Comparison of ENCODE assay signal across 8 cellular contexts in the genomic region with DNA sequence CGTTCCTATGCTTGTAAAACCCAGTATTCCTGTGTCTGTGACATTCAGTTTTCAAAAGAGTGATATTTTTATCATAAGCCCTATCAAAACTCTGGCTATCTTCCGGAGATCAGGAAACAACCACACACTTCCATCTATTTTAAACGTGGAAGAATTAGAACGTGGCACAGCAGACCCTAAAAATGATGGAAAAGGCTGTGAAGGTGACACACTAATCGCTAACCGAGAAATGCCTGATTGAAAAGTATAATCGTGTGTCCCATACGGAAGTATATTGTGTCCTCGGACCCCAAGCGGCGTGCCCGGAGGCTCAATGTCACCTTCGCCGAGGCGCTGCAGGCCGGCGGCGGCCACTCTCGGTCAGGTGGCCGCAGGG. TPM values are rescaled to one million over a fixed set of nuclear protein-coding genes. Genes with fewer than 3 reads are reported as not detected.
DNase-seq lines count a peak whose midpoint lies in the region; ATAC-seq, FAIRE-seq and TF ChIP-seq lines count a peak whose summit lies in the region.

No MANE protein-coding gene starts in this region.

- peaks cover 57% of the 10 kb centered on the region for H3K79me2 ChIP-seq in K562 (ENCODE audit: control insufficient read depth, insufficient read depth, low read length)

- POLR2A ChIA-PET in CD8-positive, alpha-beta memory T cell (lab: Charles Lee), result interaction anchor here (1.0 to 1.2 kb wide), 4 partner anchors 20 to 150 kb away, joined by 3 to 8 read pairs (median 6); a partner anchor contains a TSS
- POLR2A ChIA-PET in K562 (lab: Yijun Ruan, JAX), result interaction anchor here (0.5 to 1.2 kb wide), 4 partner anchors 30 to 180 kb away, joined by 3 to 4 read pairs (median 3); a partner anchor contains a TSS

- no peaks in the 10 kb centered on the region for H3K9me3 ChIP-seq in CD8-positive, alpha-beta memory T cell (ENCODE audit: low read length)
- H3K9me3 ChIP-seq in K562 (replicated peaks; ENCODE audit: control insufficient read depth, insufficient read depth, low read depth, low read length) (no peaks in the 10 kb centered on the region), right lobe of liver (no peaks in the 10 kb centered on the region)

- H3K9ac ChIP-seq in K562 (ENCODE audit: insufficient read depth in 1 of 2, low read depth in 2 of 2, low read length in 2 of 2), result peak overlapping the region; percentile 97 to 98

- peak overlapping the region; percentile 87 for H2AFZ ChIP-seq in K562 (ENCODE audit: low read depth, low read length)

- H3K9me1 ChIP-seq in K562 (ENCODE audit: control insufficient read depth, insufficient read depth, low read length), result no peaks in the 10 kb centered on the region

- H4K20me1 ChIP-seq in K562 (replicated peaks; ENCODE audit: control insufficient read depth, insufficient read depth, low read length), result peaks cover 9% of the 10 kb centered on the region

- peak overlapping the region; percentile 86 for H3K27ac ChIP-seq in CD8-positive, alpha-beta memory T cell (ENCODE audit: low read depth, low read length)
- peak overlapping the region; percentile 98 for H3K27ac ChIP-seq in K562 (ENCODE audit: extremely low read depth, low read depth, low read length)
- peak overlapping the region; percentile 84 to 95 (median 95) for H3K27ac ChIP-seq in right lobe of liver

- TF ChIP-seq EP300 in K562 (IDR thresholded peaks at IDR 0.05; ENCODE audit: low read length), result no peak

- H3K9me3 Mint-ChIP-seq in CD8-positive, alpha-beta memory T cell, result no peaks in the 10 kb centered on the region
- no peaks in the 10 kb centered on the region for H3K9me3 Mint-ChIP-seq in type B pancreatic cell

- H3K4me3 Mint-ChIP-seq in CD8-positive, alpha-beta memory T cell, result peak overlapping the region; percentile 91 to 98 (median 94)
- peak overlapping the region; percentile 97 for H3K4me3 Mint-ChIP-seq in type B pancreatic cell

- CTCF ChIA-PET in CD8-positive, alpha-beta memory T cell (lab: Charles Lee), result interaction anchor here (0.9 to 1.5 kb wide), 5 partner anchors 13 to 166 kb away, joined by 3 to 8 read pairs (median 4); no protein-coding TSS in a partner anchor
- CTCF ChIA-PET in K562 (lab: Yijun Ruan, JAX; ENCODE audit: low intra/inter-chr PET ratio), result no interaction called here

- no peak for TF ChIP-seq RAD21 in K562 (CRISPR knock-in tag; conservative IDR thresholded peaks at IDR 0.05 in 1 of 2, IDR thresholded peaks at IDR 0.05 in 1 of 2)

- H3K27me3 Mint-ChIP-seq in CD8-positive, alpha-beta memory T cell, result peaks cover 0 to 3% of the 10 kb centered on the region in 2 donors
- H3K27me3 Mint-ChIP-seq in type B pancreatic cell, result no peaks in the 10 kb centered on the region

- peaks cover 23% of the 10 kb centered on the region for H3K4me1 ChIP-seq in CD8-positive, alpha-beta memory T cell (ENCODE audit: insufficient read depth, low read length)
- peaks cover 19 to 29% of the 10 kb centered on the region in 2 experiments for H3K4me1 ChIP-seq in K562 (replicated peaks in 1 of 2; ENCODE audit: control insufficient read depth in 2 of 2, insufficient read depth in 2 of 2, low read length in 2 of 2)
- peaks cover 0 to 30% (median 10%) of the 10 kb centered on the region in 4 donors for H3K4me1 ChIP-seq in right lobe of liver

- peak overlapping the region; percentile 67 for H3K4me3 ChIP-seq in CD8-positive, alpha-beta memory T cell (ENCODE audit: low read length)
- H3K4me3 ChIP-seq in K562 (peak overlapping the region; percentile 99), right lobe of liver (peak overlapping the region; percentile 81 to 99 (median 99))

- H3K36me3 Mint-ChIP-seq in CD8-positive, alpha-beta memory T cell, result peaks cover 0 to 6% (median 0%) of the 10 kb centered on the region in 3 donors
- peaks cover 7% of the 10 kb centered on the region for H3K36me3 Mint-ChIP-seq in type B pancreatic cell

- ATAC-seq in K562, result peak; percentile 74
- ATAC-seq in right lobe of liver, result no peak
- no peak for ATAC-seq in HG02938 (IDR thresholded peaks at IDR 0.05; ENCODE audit: unreplicated experiment)
- ATAC-seq in HG02981 (IDR thresholded peaks at IDR 0.05; ENCODE audit: unreplicated experiment), result no peak

- TF ChIP-seq CTCF in K562 (IDR thresholded peaks at IDR 0.05 in 2 of 3, conservative IDR thresholded peaks at IDR 0.05 in 1 of 3; ENCODE audit: insufficient read depth in 2 of 3, low read depth in 1 of 3, low read length in 3 of 3) (no peak), right lobe of liver (IDR thresholded peaks at IDR 0.05) (no peak), type B pancreatic cell (conservative IDR thresholded peaks at IDR 0.05) (no peak)

- in situ Hi-C loops in K562 (cut with MboI), result no loop called here

- no peak for DNase-seq in CD8-positive, alpha-beta memory T cell
- DNase-seq in KG1 (lab: John Stamatoyannopoulos, UW) (peak; percentile 63), K562 (ENCODE audit: extremely low read depth in 1 of 4, low spot score in 3 of 4) (no peak), right lobe of liver (no peak), type B pancreatic cell (ENCODE audit: extremely low spot score, unreplicated experiment) (no peak), globus pallidus (ENCODE audit: low spot score) (no peak)

- no TSS peak for BruUV-seq in K562 (replicated peaks; lab: Mats Ljungman, UMichigan)

- H3K36me3 ChIP-seq in CD8-positive, alpha-beta memory T cell (ENCODE audit: insufficient read depth, low read length), result no peaks in the 10 kb centered on the region
- H3K36me3 ChIP-seq in K562 (ENCODE audit: control insufficient read depth, insufficient read depth, low read length) (peaks cover 40% of the 10 kb centered on the region; the same call in 2 of the 3 replicates), right lobe of liver (no peaks in the 10 kb centered on the region)

- peaks cover 28 to 43% (median 37%) of the 10 kb centered on the region in 3 donors for H3K4me1 Mint-ChIP-seq in CD8-positive, alpha-beta memory T cell
- H3K4me1 Mint-ChIP-seq in type B pancreatic cell (ENCODE audit: unreplicated experiment), result peaks cover 10% of the 10 kb centered on the region

- no peak for TF ChIP-seq POLR2A in K562 (conservative IDR thresholded peaks at IDR 0.05)
- no peak for TF ChIP-seq POLR2A in right lobe of liver (IDR thresholded peaks at IDR 0.05)

- FAIRE-seq in K562 (lab: Jason Lieb, UNC), result peak; percentile 60

- 0% methylated on average over 20 of the region's 20 CpGs for WGBS in K562 (ENCODE audit: insufficient coverage, low coverage, missing lambda C conversion rate)
- WGBS in right lobe of liver (ENCODE audit: insufficient coverage, low coverage, low lambda C conversion rate, missing lambda C conversion rate), result 3% methylated on average over 15 of the region's 20 CpGs

- no peaks in the 10 kb centered on the region for H3K27me3 ChIP-seq in CD8-positive, alpha-beta memory T cell (ENCODE audit: insufficient read depth, low read length, poor library complexity, severe bottlenecking)
- H3K27me3 ChIP-seq in K562 (ENCODE audit: control insufficient read depth in 2 of 2, insufficient read depth in 2 of 2, low read length in 2 of 2), result no peaks in the 10 kb centered on the region
- H3K27me3 ChIP-seq in right lobe of liver, result no peaks in the 10 kb centered on the region

- peak overlapping the region; percentile 46 to 91 (median 83) for H3K27ac Mint-ChIP-seq in CD8-positive, alpha-beta memory T cell
- peak overlapping the region; percentile 90 for H3K27ac Mint-ChIP-seq in type B pancreatic cell

- intact Hi-C loops in K562 (cut with micrococcal nuclease), result no loop called here
- intact Hi-C loops in right lobe of liver (cut with DNase I), result no loop called here

- H3K4me2 ChIP-seq in K562 (ENCODE audit: insufficient read depth, low read length), result peak overlapping the region; percentile 87

RNA-seq across cellular contexts. Expression of a gene that starts 0.7 kb away (rescaled TPM):
- total RNA-seq in CD8-positive, alpha-beta memory T cell, result 100 to 1,000 TPM; 326 to 362 TPM
- 351 TPM for polyA plus RNA-seq in CD8-positive, alpha-beta memory T cell
- total RNA-seq in K562 (2011; cell fraction: chromatin; rRNA removed; ENCODE audit: low replicate concordance), result 32.1 and 48.6 TPM in 2 replicates
- 31.2 and 36.9 TPM in 2 replicates for total RNA-seq in K562 (2011; cell fraction: nucleolus; rRNA removed)
- total RNA-seq in K562 (2011; cell fraction: nucleoplasm; rRNA removed), result 54.6 and 80.4 TPM in 2 replicates
- total RNA-seq in K562 (2014; rRNA removed) (182 and 196 TPM in 2 replicates), K562 (2014; rRNA removed; fragmentation: Illumina TruSeq; extraction: Trizol) (427 and 480 TPM in 2 replicates), K562 (2015; rRNA removed; fragmentation: Illumina TruSeq; extraction: Trizol) (371 and 389 TPM in 2 replicates), K562 (2021) (476 and 490 TPM in 2 replicates), right lobe of liver (100 to 1,000 TPM; 130 to 169 (median 141) TPM), type B pancreatic cell (ENCODE audit: low replicate concordance) (248 and 307 TPM in 2 replicates)
- polyA plus RNA-seq in K562 (2011; rRNA removed) (245 and 357 TPM in 2 replicates), K562 (2014; fragmentation: Illumina TruSeq; extraction: Trizol) (553 and 569 TPM in 2 replicates), K562 (2014; fragmentation: Nextera tagmentation; extraction: Ambion mirVana) (100 to 1,000 TPM in 1 of 2 experiments, 10 to 100 TPM in 1; 86.8 to 116 TPM), K562 (2014; rRNA removed) (419 and 568 TPM in 2 replicates)
- polyA plus RNA-seq in K562 (2011; cell fraction: cytosol; rRNA removed), result 349 and 400 TPM in 2 replicates
- polyA plus RNA-seq in K562 (2011; cell fraction: nucleus; rRNA removed), result 157 and 270 TPM in 2 replicates
- polyA plus RNA-seq in K562 (2012), result 668 and 675 TPM in 2 replicates
- polyA minus RNA-seq in K562 (2011; rRNA and poly(A)+ RNA removed), result 90.7 and 143 TPM in 2 replicates
- 143 and 157 TPM in 2 replicates for polyA minus RNA-seq in K562 (2011; cell fraction: cytosol; rRNA and poly(A)+ RNA removed)
- polyA minus RNA-seq in K562 (2011; cell fraction: nucleus; rRNA and poly(A)+ RNA removed), result 12.9 and 34.8 TPM in 2 replicates

RNA-seq across cellular contexts. Expression of a gene that starts 19.4 kb away (rescaled TPM):
- total RNA-seq in CD8-positive, alpha-beta memory T cell, result 1 to 10 TPM; 6.1 to 7.4 TPM
- polyA plus RNA-seq in CD8-positive, alpha-beta memory T cell, result 2.5 TPM
- total RNA-seq in K562 (2011; cell fraction: chromatin; rRNA removed; ENCODE audit: low replicate concordance), result 1.1 and 3.4 TPM in 2 replicates
- 4.1 and 5.0 TPM in 2 replicates for total RNA-seq in K562 (2011; cell fraction: nucleolus; rRNA removed)
- 2.4 and 3.1 TPM in 2 replicates for total RNA-seq in K562 (2011; cell fraction: nucleoplasm; rRNA removed)
- 12.3 and 15.4 TPM in 2 replicates for total RNA-seq in K562 (2014; rRNA removed)
- 5.4 and 5.6 TPM in 2 replicates for total RNA-seq in K562 (2014; rRNA removed; fragmentation: Illumina TruSeq; extraction: Trizol)
- 4.7 and 4.9 TPM in 2 replicates for total RNA-seq in K562 (2015; rRNA removed; fragmentation: Illumina TruSeq; extraction: Trizol)
- 11.0 and 12.0 TPM in 2 replicates for total RNA-seq in K562 (2021)
- polyA plus RNA-seq in K562 (2011; rRNA removed), result 1.9 and 4.1 TPM in 2 replicates
- 4.8 and 7.0 TPM in 2 replicates for polyA plus RNA-seq in K562 (2011; cell fraction: cytosol; rRNA removed)
- 2.3 and 3.2 TPM in 2 replicates for polyA plus RNA-seq in K562 (2011; cell fraction: nucleus; rRNA removed)
- polyA plus RNA-seq in K562 (2012), result 4.4 and 9.2 TPM in 2 replicates
- 6.0 and 6.2 TPM in 2 replicates for polyA plus RNA-seq in K562 (2014; fragmentation: Illumina TruSeq; extraction: Trizol)
- polyA plus RNA-seq in K562 (2014; fragmentation: Nextera tagmentation; extraction: Ambion mirVana), result 1 to 10 TPM; 1.1 to 1.3 TPM
- 6.9 and 7.5 TPM in 2 replicates for polyA plus RNA-seq in K562 (2014; rRNA removed)
- polyA minus RNA-seq in K562 (2011; rRNA and poly(A)+ RNA removed), result 1.8 and 2.4 TPM in 2 replicates
- polyA minus RNA-seq in K562 (2011; cell fraction: cytosol; rRNA and poly(A)+ RNA removed), result 2.7 and 5.1 TPM in 2 replicates
- polyA minus RNA-seq in K562 (2011; cell fraction: nucleus; rRNA and poly(A)+ RNA removed), result 2.0 and 4.3 TPM in 2 replicates
- total RNA-seq in right lobe of liver, result 1 to 10 TPM; 1.5 to 8.5 (median 2.4) TPM
- total RNA-seq in type B pancreatic cell (ENCODE audit: low replicate concordance), result 9.9 and 11.3 TPM in 2 replicates

RNA-seq across cellular contexts. Expression of a gene that starts 30.6 kb away (rescaled TPM):
- total RNA-seq in CD8-positive, alpha-beta memory T cell, result 10 to 100 TPM; 45.0 to 47.7 TPM
- 32.3 TPM for polyA plus RNA-seq in CD8-positive, alpha-beta memory T cell
- 89.6 and 158 TPM in 2 replicates for total RNA-seq in K562 (2011; cell fraction: chromatin; rRNA removed; ENCODE audit: low replicate concordance)
- total RNA-seq in K562 (2011; cell fraction: nucleolus; rRNA removed), result 91.7 and 93.2 TPM in 2 replicates
- 102 and 120 TPM in 2 replicates for total RNA-seq in K562 (2011; cell fraction: nucleoplasm; rRNA removed)
- total RNA-seq in K562 (2014; rRNA removed) (26.1 and 27.6 TPM in 2 replicates), K562 (2014; rRNA removed; fragmentation: Illumina TruSeq; extraction: Trizol) (28.2 and 29.4 TPM in 2 replicates), K562 (2015; rRNA removed; fragmentation: Illumina TruSeq; extraction: Trizol) (17.5 and 19.1 TPM in 2 replicates), K562 (2021) (40.3 and 43.0 TPM in 2 replicates), right lobe of liver (10 to 100 TPM; 11.1 to 14.7 (median 13.3) TPM), type B pancreatic cell (ENCODE audit: low replicate concordance) (112 and 117 TPM in 2 replicates)
- polyA plus RNA-seq in K562 (2011; rRNA removed) (50.4 and 58.4 TPM in 2 replicates), K562 (2014; fragmentation: Illumina TruSeq; extraction: Trizol) (29.7 and 35.3 TPM in 2 replicates), K562 (2014; fragmentation: Nextera tagmentation; extraction: Ambion mirVana) (10 to 100 TPM in 1 of 2 experiments, 1 to 10 TPM in 1; 6.8 to 10.2 TPM), K562 (2014; rRNA removed) (47.9 and 50.4 TPM in 2 replicates)
- polyA plus RNA-seq in K562 (2011; cell fraction: cytosol; rRNA removed), result 36.0 and 55.5 TPM in 2 replicates
- polyA plus RNA-seq in K562 (2011; cell fraction: nucleus; rRNA removed), result 288 and 307 TPM in 2 replicates
- 18.3 and 40.2 TPM in 2 replicates for polyA plus RNA-seq in K562 (2012)
- polyA minus RNA-seq in K562 (2011; rRNA and poly(A)+ RNA removed), result 19.0 and 21.3 TPM in 2 replicates
- 7.7 and 8.3 TPM in 2 replicates for polyA minus RNA-seq in K562 (2011; cell fraction: cytosol; rRNA and poly(A)+ RNA removed)
- polyA minus RNA-seq in K562 (2011; cell fraction: nucleus; rRNA and poly(A)+ RNA removed), result 35.0 and 39.9 TPM in 2 replicates

RNA-seq across cellular contexts. Expression of a gene that starts 47.4 kb away (rescaled TPM):
- total RNA-seq in CD8-positive, alpha-beta memory T cell, result 10 to 100 TPM; 40.4 to 43.0 TPM
- 61.1 TPM for polyA plus RNA-seq in CD8-positive, alpha-beta memory T cell
- total RNA-seq in K562 (2011; cell fraction: chromatin; rRNA removed; ENCODE audit: low replicate concordance), result 120 and 254 TPM in 2 replicates
- 166 and 183 TPM in 2 replicates for total RNA-seq in K562 (2011; cell fraction: nucleolus; rRNA removed)
- 164 and 172 TPM in 2 replicates for total RNA-seq in K562 (2011; cell fraction: nucleoplasm; rRNA removed)
- total RNA-seq in K562 (2014; rRNA removed) (40.5 and 58.3 TPM in 2 replicates), K562 (2014; rRNA removed; fragmentation: Illumina TruSeq; extraction: Trizol) (28.1 and 34.5 TPM in 2 replicates), K562 (2015; rRNA removed; fragmentation: Illumina TruSeq; extraction: Trizol) (28.8 and 30.7 TPM in 2 replicates), K562 (2021) (40.3 and 42.1 TPM in 2 replicates), right lobe of liver (10 to 100 TPM; 23.5 to 69.7 (median 40.8) TPM), type B pancreatic cell (ENCODE audit: low replicate concordance) (32.7 and 50.3 TPM in 2 replicates)
- polyA plus RNA-seq in K562 (2011; rRNA removed) (56.8 and 73.8 TPM in 2 replicates), K562 (2014; fragmentation: Illumina TruSeq; extraction: Trizol) (78.7 and 105 TPM in 2 replicates), K562 (2014; fragmentation: Nextera tagmentation; extraction: Ambion mirVana) (10 to 100 TPM; 41.8 to 46.7 TPM), K562 (2014; rRNA removed) (36.3 and 41.2 TPM in 2 replicates)
- 76.8 and 97.4 TPM in 2 replicates for polyA plus RNA-seq in K562 (2011; cell fraction: cytosol; rRNA removed)
- 152 and 243 TPM in 2 replicates for polyA plus RNA-seq in K562 (2011; cell fraction: nucleus; rRNA removed)
- polyA plus RNA-seq in K562 (2012), result 60.4 and 65.3 TPM in 2 replicates
- polyA minus RNA-seq in K562 (2011; rRNA and poly(A)+ RNA removed), result 79.0 and 93.6 TPM in 2 replicates
- polyA minus RNA-seq in K562 (2011; cell fraction: cytosol; rRNA and poly(A)+ RNA removed), result 38.3 and 38.9 TPM in 2 replicates
- 95.3 and 121 TPM in 2 replicates for polyA minus RNA-seq in K562 (2011; cell fraction: nucleus; rRNA and poly(A)+ RNA removed)

RNA-seq across cellular contexts. Expression of a gene that starts 58.1 kb away (rescaled TPM):
- 1 to 10 TPM in 1 of 2 experiments, under 1 TPM in 1; 0.74 to 1.1 TPM for total RNA-seq in CD8-positive, alpha-beta memory T cell
- polyA plus RNA-seq in CD8-positive, alpha-beta memory T cell, result 0.16 TPM
- total RNA-seq in K562 (2011; cell fraction: chromatin; rRNA removed; ENCODE audit: low replicate concordance), result not detected in 2 replicates
- total RNA-seq in K562 (2011; cell fraction: nucleolus; rRNA removed), result 0.33 TPM in 1 of 2 replicates, not detected in the other
- total RNA-seq in K562 (2011; cell fraction: nucleoplasm; rRNA removed), result not detected in 2 replicates
- total RNA-seq in K562 (2014; rRNA removed) (not detected in 2 replicates), K562 (2014; rRNA removed; fragmentation: Illumina TruSeq; extraction: Trizol) (not detected in 2 replicates), K562 (2015; rRNA removed; fragmentation: Illumina TruSeq; extraction: Trizol) (0.08 and 0.11 TPM in 2 replicates), K562 (2021) (0.27 and 0.31 TPM in 2 replicates), right lobe of liver (10 to 100 TPM in 3 of 6 experiments, 1 to 10 TPM in 2, under 1 TPM in 1; 0.53 to 15.7 (median 7.7) TPM), type B pancreatic cell (ENCODE audit: low replicate concordance) (38.1 and 41.8 TPM in 2 replicates)
- polyA plus RNA-seq in K562 (2011; rRNA removed) (0.24 and 0.29 TPM in 2 replicates), K562 (2014; fragmentation: Illumina TruSeq; extraction: Trizol) (0.09 and 0.15 TPM in 2 replicates), K562 (2014; fragmentation: Nextera tagmentation; extraction: Ambion mirVana) (not detected), K562 (2014; rRNA removed) (not detected in 2 replicates)
- polyA plus RNA-seq in K562 (2011; cell fraction: cytosol; rRNA removed), result 0.15 and 0.18 TPM in 2 replicates
- 0.14 and 0.15 TPM in 2 replicates for polyA plus RNA-seq in K562 (2011; cell fraction: nucleus; rRNA removed)
- polyA plus RNA-seq in K562 (2012), result 0.14 and 0.21 TPM in 2 replicates
- polyA minus RNA-seq in K562 (2011; rRNA and poly(A)+ RNA removed), result 0.11 and 0.42 TPM in 2 replicates
- polyA minus RNA-seq in K562 (2011; cell fraction: cytosol; rRNA and poly(A)+ RNA removed), result not detected in 2 replicates
- not detected in 2 replicates for polyA minus RNA-seq in K562 (2011; cell fraction: nucleus; rRNA and poly(A)+ RNA removed)
